In the genomic region with DNA sequence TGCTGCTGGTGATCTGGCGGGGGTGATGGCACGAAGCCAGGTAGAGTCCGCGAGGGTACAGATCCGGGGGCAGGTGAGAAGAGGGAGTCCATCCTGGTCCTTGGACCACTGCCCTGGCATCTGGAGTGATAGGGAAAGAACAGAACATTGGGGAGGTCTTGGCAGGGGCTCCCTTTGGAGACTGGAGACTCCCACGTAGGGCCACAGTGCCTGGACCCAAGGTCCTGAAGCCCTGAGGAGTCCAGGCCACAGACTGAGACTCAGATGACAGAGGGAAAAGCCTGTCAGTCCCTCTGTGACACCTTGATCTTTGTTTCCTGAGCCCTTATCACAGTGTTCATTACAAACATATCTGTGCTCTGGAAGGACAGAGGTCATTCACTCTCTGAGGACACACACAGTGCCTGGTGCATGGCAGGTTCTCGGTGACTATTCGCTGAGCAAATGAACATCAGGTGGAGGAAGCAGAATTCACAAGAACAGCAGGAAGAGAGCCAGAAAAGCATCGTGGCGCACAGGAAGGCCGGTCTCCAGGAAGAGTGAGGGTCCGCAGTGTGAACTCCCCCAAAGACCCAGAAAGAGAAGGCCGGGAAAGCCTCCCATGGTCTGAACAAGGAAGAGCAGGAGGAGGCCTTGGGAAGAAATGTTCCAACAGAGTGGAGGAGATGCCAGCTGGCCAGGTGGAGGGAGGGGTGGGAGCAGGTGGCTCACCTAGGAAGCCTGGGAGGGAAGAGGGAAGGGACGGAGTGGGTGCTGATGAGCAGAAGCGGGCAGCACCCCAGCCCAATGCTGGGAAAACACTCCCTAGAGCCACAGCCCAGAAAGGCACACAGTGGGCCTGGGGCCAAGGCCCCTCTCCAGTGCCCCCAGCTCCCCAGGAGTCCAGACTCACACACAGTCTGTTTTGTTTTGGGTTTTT, we compare ENCODE assay signal across 15 cellular contexts. TPM values are rescaled to one million over a fixed set of nuclear protein-coding genes. Genes with fewer than 3 reads are reported as not detected.
DNase-seq lines count a peak whose midpoint lies in the region; ATAC-seq and TF ChIP-seq lines count a peak whose summit lies in the region.
"Had no signal": no experiment of that assay in that cellular context is flagged by ENCODE, and none has a peak within 500 bp of the region (broad histone marks: within the 10 kb centered on the region; RNA-seq: fewer than 3 reads in every experiment).

No MANE protein-coding gene starts in this region.

- WGBS in right cardiac atrium: 61% methylated on average over 15 of the region's 15 CpGs
- 76 to 79% methylated on average over 12 to 15 of the region's 15 CpGs for WGBS in thyroid gland, 2 donors

- H3K4me3 ChIP-seq in adipocyte (ENCODE audit: low read length) (no peak overlapping the region), right cardiac atrium (ENCODE audit: low read length) (no peak overlapping the region), thyroid gland (replicated peaks in 1 of 3) (no peak overlapping the region)
- H3K4me3 ChIP-seq: esophagus squamous epithelium, transverse colon had no signal

- no peak for TF ChIP-seq POLR2A in thyroid gland (IDR thresholded peaks at IDR 0.05)

- no peaks in the 10 kb centered on the region for H3K9me3 ChIP-seq in adipocyte (ENCODE audit: control insufficient read depth, low read length)
- no peaks in the 10 kb centered on the region for H3K9me3 ChIP-seq in right cardiac atrium (ENCODE audit: control insufficient read depth, low read length)
- no peaks in the 10 kb centered on the region for H3K9me3 ChIP-seq in thyroid gland
- H3K9me3 ChIP-seq: esophagus squamous epithelium, transverse colon had no signal

- intact Hi-C loops in right cardiac atrium (cut with DNase I): loop anchor here in 3 of 4 donors (1.0 to 10.0 kb wide), 5 partner anchors 74 to 216 kb away; partner anchors contain the start of gene RASD1 (in 2 of the 3)
- intact Hi-C loops in thyroid gland (cut with DNase I): loop anchor here (5.0 kb wide), 1 partner anchor 71 kb away; no protein-coding TSS in a partner anchor

- H3K27ac ChIP-seq in right cardiac atrium (ENCODE audit: low read length) (peak overlapping the region; percentile 38), thyroid gland (no peak overlapping the region)
- H3K27ac ChIP-seq: esophagus squamous epithelium, transverse colon had no signal

- H3K9ac ChIP-seq in adipocyte (ENCODE audit: low read length): peak overlapping the region; percentile 56

- ATAC-seq in right cardiac atrium: no peak
- ATAC-seq: activated naive CD8-positive, alpha-beta T cell treated with anti-CD3 and anti-CD28 coated beads, Interleukin-2, amount 50 U/mL, for 24 hours had no signal

- TF ChIP-seq CTCF in thyroid gland (IDR thresholded peaks at IDR 0.05): no peak

- no peaks in the 10 kb centered on the region for H3K27me3 ChIP-seq in adipocyte (replicated peaks; ENCODE audit: control insufficient read depth, insufficient read depth, low read length)
- H3K27me3 ChIP-seq in right cardiac atrium (ENCODE audit: control insufficient read depth, insufficient read depth): no peaks in the 10 kb centered on the region
- H3K27me3 ChIP-seq in thyroid gland: no peaks in the 10 kb centered on the region
- H3K27me3 ChIP-seq: esophagus squamous epithelium, transverse colon had no signal

- peak; percentile 45 for DNase-seq in NCI-H748 (lab: John Stamatoyannopoulos, UW; ENCODE audit: unreplicated experiment)
- DNase-seq in NCI-H748 treated with DMSO at 0.1 percent for 48 hours (lab: John Stamatoyannopoulos, UW): no peak
- DNase-seq in adipocyte (ENCODE audit: low read depth): no peak
- peak in 1 of 3 donors; percentile 80 for DNase-seq in right cardiac atrium
- peak; percentile 59 to 61 for DNase-seq in thyroid gland
- no peak for DNase-seq in stimulated activated CD4-positive, alpha-beta T cell treated with anti-CD3 and anti-CD28 coated beads, Interleukin-4, amount 100 ng/mL, for 24 hours
- DNase-seq in hippocampal formation (lab: John Stamatoyannopoulos, UW): no peak
- DNase-seq in glomerular visceral epithelial cell (ENCODE audit: extremely low spot score): no peak
- DNase-seq: activated naive CD8-positive, alpha-beta T cell treated with anti-CD3 and anti-CD28 coated beads, Interleukin-2, amount 50 U/mL, for 24 hours; central memory CD4-positive, alpha-beta T cell; effector CD8-positive, alpha-beta T cell; esophagus squamous epithelium; NCI-H1436 treated with DMSO at 0.1 percent for 48 hours; NCI-H510A had no signal

- H3K4me1 ChIP-seq in adipocyte (ENCODE audit: control insufficient read depth, insufficient read depth, low read length) (peaks cover 76% of the 10 kb centered on the region), right cardiac atrium (ENCODE audit: control insufficient read depth, insufficient read depth, low read length) (peaks cover 24% of the 10 kb centered on the region), thyroid gland (peaks cover 20 to 36% of the 10 kb centered on the region in 2 donors)

- H3K36me3 ChIP-seq in adipocyte (ENCODE audit: control insufficient read depth, insufficient read depth, low read length, severe bottlenecking): peaks cover 7% of the 10 kb centered on the region
- H3K36me3 ChIP-seq in thyroid gland: no peaks in the 10 kb centered on the region
- H3K36me3 ChIP-seq: transverse colon had no signal

RNA-seq across cellular contexts. Expression of gene PEMT, which starts 20.5 kb away (rescaled TPM):
- 10 to 100 TPM; 18.4 to 28.5 (median 19.3) TPM for total RNA-seq in right cardiac atrium
- 28.0 TPM for polyA plus RNA-seq in right cardiac atrium
- total RNA-seq in thyroid gland: 10 to 100 TPM; 52.5 to 76.1 (median 62.6) TPM

Comparison
In these comparisons a context has a peak if more than half of its experiments do, and no peak if none do; other contexts are left out.
1. DNase-seq: peak in NCI-H748 (single experiment) and thyroid gland (2 of 2); none in NCI-H748 treated with DMSO at 0.1 percent for 48 hours (single experiment), adipocyte (single experiment), stimulated activated CD4-positive, alpha-beta T cell treated with anti-CD3 and anti-CD28 coated beads, Interleukin-4, amount 100 ng/mL, for 24 hours (single experiment), hippocampal formation (0 of 2) and glomerular visceral epithelial cell (single experiment).